In the genomic region with DNA sequence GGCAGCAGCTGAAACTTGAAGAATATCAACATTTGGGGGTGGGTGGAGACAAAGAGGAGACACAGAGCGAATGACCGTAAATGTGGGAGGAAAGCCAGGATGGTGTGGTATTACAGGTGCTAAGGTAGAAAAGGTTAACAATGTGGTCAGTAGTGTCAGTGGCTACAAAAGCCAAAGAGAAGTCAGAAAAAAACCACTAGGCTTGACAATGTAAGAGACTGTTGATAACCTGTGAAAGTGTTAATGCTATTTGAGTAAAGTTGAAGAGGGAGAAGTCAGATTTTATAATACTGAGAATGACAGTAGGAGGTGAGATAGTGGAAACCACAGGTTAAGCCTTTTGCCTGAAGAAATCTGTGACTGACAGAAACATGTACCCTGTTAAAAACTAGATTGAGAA, we compare ENCODE assay signal across 2 cellular contexts.
TF ChIP-seq lines count a peak whose summit lies in the region.

No MANE protein-coding gene starts in this region.

TF ChIP-seq in GM23338, 12 proteins besides CTCF, POLR2A, EP300 and RAD21 (continues in another document):
- no peak for TF ChIP-seq ZNF331 (CRISPR knock-in tag; IDR thresholded peaks at IDR 0.05; ENCODE audit: low read depth)
- TF ChIP-seq STAT1 (IDR thresholded peaks at IDR 0.05; ENCODE audit: unreplicated experiment) = no peak
- no peak for TF ChIP-seq ZNF114 (CRISPR knock-in tag; IDR thresholded peaks at IDR 0.05)
- TF ChIP-seq, protein P1, sequence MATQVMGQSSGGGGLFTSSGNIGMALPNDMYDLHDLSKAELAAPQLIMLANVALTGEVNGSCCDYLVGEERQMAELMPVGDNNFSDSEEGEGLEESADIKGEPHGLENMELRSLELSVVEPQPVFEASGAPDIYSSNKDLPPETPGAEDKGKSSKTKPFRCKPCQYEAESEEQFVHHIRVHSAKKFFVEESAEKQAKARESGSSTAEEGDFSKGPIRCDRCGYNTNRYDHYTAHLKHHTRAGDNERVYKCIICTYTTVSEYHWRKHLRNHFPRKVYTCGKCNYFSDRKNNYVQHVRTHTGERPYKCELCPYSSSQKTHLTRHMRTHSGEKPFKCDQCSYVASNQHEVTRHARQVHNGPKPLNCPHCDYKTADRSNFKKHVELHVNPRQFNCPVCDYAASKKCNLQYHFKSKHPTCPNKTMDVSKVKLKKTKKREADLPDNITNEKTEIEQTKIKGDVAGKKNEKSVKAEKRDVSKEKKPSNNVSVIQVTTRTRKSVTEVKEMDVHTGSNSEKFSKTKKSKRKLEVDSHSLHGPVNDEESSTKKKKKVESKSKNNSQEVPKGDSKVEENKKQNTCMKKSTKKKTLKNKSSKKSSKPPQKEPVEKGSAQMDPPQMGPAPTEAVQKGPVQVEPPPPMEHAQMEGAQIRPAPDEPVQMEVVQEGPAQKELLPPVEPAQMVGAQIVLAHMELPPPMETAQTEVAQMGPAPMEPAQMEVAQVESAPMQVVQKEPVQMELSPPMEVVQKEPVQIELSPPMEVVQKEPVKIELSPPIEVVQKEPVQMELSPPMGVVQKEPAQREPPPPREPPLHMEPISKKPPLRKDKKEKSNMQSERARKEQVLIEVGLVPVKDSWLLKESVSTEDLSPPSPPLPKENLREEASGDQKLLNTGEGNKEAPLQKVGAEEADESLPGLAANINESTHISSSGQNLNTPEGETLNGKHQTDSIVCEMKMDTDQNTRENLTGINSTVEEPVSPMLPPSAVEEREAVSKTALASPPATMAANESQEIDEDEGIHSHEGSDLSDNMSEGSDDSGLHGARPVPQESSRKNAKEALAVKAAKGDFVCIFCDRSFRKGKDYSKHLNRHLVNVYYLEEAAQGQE (IDR thresholded peaks at IDR 0.05; ENCODE audit: unreplicated experiment) = no peak
- no peak for TF ChIP-seq NANOG (IDR thresholded peaks at IDR 0.05; ENCODE audit: borderline replicate concordance)
- TF ChIP-seq, protein P2, sequence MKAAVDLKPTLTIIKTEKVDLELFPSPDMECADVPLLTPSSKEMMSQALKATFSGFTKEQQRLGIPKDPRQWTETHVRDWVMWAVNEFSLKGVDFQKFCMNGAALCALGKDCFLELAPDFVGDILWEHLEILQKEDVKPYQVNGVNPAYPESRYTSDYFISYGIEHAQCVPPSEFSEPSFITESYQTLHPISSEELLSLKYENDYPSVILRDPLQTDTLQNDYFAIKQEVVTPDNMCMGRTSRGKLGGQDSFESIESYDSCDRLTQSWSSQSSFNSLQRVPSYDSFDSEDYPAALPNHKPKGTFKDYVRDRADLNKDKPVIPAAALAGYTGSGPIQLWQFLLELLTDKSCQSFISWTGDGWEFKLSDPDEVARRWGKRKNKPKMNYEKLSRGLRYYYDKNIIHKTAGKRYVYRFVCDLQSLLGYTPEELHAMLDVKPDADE (IDR thresholded peaks at IDR 0.05) = no peak
- no peak for TF ChIP-seq POLR2AphosphoS5 (IDR thresholded peaks at IDR 0.05; ENCODE audit: low read depth)
- TF ChIP-seq EZH2 (IDR thresholded peaks at IDR 0.05; ENCODE audit: low read depth, unreplicated experiment) = no peak
- TF ChIP-seq, protein P3, sequence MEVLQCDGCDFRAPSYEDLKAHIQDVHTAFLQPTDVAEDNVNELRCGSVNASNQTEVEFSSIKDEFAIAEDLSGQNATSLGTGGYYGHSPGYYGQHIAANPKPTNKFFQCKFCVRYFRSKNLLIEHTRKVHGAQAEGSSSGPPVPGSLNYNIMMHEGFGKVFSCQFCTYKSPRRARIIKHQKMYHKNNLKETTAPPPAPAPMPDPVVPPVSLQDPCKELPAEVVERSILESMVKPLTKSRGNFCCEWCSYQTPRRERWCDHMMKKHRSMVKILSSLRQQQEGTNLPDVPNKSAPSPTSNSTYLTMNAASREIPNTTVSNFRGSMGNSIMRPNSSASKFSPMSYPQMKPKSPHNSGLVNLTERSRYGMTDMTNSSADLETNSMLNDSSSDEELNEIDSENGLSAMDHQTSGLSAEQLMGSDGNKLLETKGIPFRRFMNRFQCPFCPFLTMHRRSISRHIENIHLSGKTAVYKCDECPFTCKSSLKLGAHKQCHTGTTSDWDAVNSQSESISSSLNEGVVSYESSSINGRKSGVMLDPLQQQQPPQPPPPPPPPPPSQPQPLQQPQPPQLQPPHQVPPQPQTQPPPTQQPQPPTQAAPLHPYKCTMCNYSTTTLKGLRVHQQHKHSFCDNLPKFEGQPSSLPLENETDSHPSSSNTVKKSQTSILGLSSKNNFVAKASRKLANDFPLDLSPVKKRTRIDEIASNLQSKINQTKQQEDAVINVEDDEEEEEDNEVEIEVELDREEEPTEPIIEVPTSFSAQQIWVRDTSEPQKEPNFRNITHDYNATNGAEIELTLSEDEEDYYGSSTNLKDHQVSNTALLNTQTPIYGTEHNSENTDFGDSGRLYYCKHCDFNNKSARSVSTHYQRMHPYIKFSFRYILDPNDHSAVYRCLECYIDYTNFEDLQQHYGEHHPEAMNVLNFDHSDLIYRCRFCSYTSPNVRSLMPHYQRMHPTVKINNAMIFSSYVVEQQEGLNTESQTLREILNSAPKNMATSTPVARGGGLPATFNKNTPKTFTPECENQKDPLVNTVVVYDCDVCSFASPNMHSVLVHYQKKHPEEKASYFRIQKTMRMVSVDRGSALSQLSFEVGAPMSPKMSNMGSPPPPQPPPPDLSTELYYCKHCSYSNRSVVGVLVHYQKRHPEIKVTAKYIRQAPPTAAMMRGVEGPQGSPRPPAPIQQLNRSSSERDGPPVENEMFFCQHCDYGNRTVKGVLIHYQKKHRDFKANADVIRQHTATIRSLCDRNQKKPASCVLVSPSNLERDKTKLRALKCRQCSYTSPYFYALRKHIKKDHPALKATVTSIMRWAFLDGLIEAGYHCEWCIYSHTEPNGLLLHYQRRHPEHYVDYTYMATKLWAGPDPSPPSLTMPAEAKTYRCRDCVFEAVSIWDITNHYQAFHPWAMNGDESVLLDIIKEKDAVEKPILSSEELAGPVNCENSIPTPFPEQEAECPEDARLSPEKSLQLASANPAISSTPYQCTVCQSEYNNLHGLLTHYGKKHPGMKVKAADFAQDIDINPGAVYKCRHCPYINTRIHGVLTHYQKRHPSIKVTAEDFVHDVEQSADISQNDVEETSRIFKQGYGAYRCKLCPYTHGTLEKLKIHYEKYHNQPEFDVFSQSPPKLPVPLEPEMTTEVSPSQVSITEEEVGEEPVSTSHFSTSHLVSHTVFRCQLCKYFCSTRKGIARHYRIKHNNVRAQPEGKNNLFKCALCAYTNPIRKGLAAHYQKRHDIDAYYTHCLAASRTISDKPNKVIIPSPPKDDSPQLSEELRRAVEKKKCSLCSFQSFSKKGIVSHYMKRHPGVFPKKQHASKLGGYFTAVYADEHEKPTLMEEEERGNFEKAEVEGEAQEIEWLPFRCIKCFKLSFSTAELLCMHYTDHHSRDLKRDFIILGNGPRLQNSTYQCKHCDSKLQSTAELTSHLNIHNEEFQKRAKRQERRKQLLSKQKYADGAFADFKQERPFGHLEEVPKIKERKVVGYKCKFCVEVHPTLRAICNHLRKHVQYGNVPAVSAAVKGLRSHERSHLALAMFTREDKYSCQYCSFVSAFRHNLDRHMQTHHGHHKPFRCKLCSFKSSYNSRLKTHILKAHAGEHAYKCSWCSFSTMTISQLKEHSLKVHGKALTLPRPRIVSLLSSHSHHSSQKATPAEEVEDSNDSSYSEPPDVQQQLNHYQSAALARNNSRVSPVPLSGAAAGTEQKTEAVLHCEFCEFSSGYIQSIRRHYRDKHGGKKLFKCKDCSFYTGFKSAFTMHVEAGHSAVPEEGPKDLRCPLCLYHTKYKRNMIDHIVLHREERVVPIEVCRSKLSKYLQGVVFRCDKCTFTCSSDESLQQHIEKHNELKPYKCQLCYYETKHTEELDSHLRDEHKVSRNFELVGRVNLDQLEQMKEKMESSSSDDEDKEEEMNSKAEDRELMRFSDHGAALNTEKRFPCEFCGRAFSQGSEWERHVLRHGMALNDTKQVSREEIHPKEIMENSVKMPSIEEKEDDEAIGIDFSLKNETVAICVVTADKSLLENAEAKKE (CRISPR knock-in tag; IDR thresholded peaks at IDR 0.05) = no peak
- no peak for TF ChIP-seq EZH2phosphoT487 (IDR thresholded peaks at IDR 0.05; ENCODE audit: unreplicated experiment)

TF ChIP-seq in H1, 55 proteins besides CTCF, POLR2A, EP300 and RAD21 (continued from another document):
- TF ChIP-seq SIX5 (IDR thresholded peaks at IDR 0.05; ENCODE audit: low read depth, low read length) (no peak), HDAC6 (IDR thresholded peaks at IDR 0.05; ENCODE audit: low read depth, low read length) (no peak), TAF1 (IDR thresholded peaks at IDR 0.05; ENCODE audit: low read depth, low read length) (no peak), TBP (IDR thresholded peaks at IDR 0.05; ENCODE audit: low read depth, low read length) (no peak), TCF12 (IDR thresholded peaks at IDR 0.05; ENCODE audit: low read depth, low read length) (no peak), POU5F1 (IDR thresholded peaks at IDR 0.05; ENCODE audit: low read depth, low read length) (no peak), JUND (IDR thresholded peaks at IDR 0.05; ENCODE audit: low read length) (no peak), FOSL1 (IDR thresholded peaks at IDR 0.05; ENCODE audit: insufficient read depth, low read depth, low read length) (no peak), KDM5A (IDR thresholded peaks at IDR 0.05; ENCODE audit: low read length) (no peak), EGR1 (IDR thresholded peaks at IDR 0.05; ENCODE audit: borderline replicate concordance, low read depth, low read length) (no peak), POLR2AphosphoS5 (IDR thresholded peaks at IDR 0.05; ENCODE audit: low read depth, low read length) (no peak), SP4 (IDR thresholded peaks at IDR 0.05; ENCODE audit: low read length) (no peak)
